Comparison of ENCODE assay signal across 22 cellular contexts in genomic region chr4:63906660-63907146, GRCh38.
"Had no signal": no experiment of that assay in that cellular context is flagged by ENCODE, and none has a peak within 500 bp of the region (broad histone marks: within the 10 kb centered on the region; RNA-seq: fewer than 3 reads in every experiment).

No MANE protein-coding gene starts in this region.

- DNase-seq: colonic mucosa; cortex of kidney; effector CD8-positive, alpha-beta T cell; effector memory CD8-positive, alpha-beta T cell; endodermal cell; erythroblast; esophagus squamous epithelium; foreskin fibroblast; gastrocnemius medialis; glutamatergic neuron; head of caudate nucleus; heart right ventricle; hippocampal formation; left cardiac atrium; left lung; left ventricle myocardium superior; lower lobe of right lung; mesenchymal stem cell; mucosa of descending colon had no signal

- H3K27me3 ChIP-seq: colonic mucosa, esophagus squamous epithelium, gastrocnemius medialis, heart right ventricle, left lung had no signal

- H3K27ac ChIP-seq: colonic mucosa, epithelial cell of prostate, esophagus squamous epithelium, gastrocnemius medialis, heart right ventricle, left lung, lower lobe of right lung had no signal

- H3K9me3 ChIP-seq: colonic mucosa, esophagus squamous epithelium, gastrocnemius medialis, heart right ventricle, left lung, lower lobe of right lung had no signal

- H3K4me3 ChIP-seq: colonic mucosa, esophagus squamous epithelium, gastrocnemius medialis, heart right ventricle, left lung, lower lobe of right lung, mucosa of descending colon had no signal

- H3K36me3 ChIP-seq: colonic mucosa, esophagus squamous epithelium, gastrocnemius medialis, heart right ventricle, left lung, lower lobe of right lung had no signal

- FAIRE-seq: islet of Langerhans, keratinocyte had no signal
